1 cellular context compared by ENCODE assay signal in the genomic region with DNA sequence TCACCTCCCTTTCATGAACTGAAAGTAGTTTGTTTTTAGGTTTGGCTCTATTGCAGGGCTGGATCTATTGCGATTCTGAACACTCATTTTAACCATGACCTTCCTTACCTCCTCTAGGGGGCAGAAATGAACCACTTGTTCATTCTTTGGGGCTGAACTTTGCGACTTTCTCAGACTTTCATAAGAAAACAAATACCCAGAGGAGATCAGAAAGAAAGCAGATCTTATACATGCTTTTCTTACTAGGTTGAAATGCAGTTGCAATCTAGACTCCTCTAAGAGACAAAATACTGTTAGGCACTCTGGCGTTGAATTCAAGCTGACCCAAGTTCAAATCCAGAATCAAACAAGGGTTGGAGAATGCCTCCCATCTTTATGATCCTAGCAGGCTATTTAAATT.
TF ChIP-seq lines count a peak whose summit lies in the region.

No MANE protein-coding gene starts in this region.

TF ChIP-seq in GM12878, 131 proteins besides CTCF, POLR2A, EP300 and RAD21:
- TF ChIP-seq, protein P1, sequence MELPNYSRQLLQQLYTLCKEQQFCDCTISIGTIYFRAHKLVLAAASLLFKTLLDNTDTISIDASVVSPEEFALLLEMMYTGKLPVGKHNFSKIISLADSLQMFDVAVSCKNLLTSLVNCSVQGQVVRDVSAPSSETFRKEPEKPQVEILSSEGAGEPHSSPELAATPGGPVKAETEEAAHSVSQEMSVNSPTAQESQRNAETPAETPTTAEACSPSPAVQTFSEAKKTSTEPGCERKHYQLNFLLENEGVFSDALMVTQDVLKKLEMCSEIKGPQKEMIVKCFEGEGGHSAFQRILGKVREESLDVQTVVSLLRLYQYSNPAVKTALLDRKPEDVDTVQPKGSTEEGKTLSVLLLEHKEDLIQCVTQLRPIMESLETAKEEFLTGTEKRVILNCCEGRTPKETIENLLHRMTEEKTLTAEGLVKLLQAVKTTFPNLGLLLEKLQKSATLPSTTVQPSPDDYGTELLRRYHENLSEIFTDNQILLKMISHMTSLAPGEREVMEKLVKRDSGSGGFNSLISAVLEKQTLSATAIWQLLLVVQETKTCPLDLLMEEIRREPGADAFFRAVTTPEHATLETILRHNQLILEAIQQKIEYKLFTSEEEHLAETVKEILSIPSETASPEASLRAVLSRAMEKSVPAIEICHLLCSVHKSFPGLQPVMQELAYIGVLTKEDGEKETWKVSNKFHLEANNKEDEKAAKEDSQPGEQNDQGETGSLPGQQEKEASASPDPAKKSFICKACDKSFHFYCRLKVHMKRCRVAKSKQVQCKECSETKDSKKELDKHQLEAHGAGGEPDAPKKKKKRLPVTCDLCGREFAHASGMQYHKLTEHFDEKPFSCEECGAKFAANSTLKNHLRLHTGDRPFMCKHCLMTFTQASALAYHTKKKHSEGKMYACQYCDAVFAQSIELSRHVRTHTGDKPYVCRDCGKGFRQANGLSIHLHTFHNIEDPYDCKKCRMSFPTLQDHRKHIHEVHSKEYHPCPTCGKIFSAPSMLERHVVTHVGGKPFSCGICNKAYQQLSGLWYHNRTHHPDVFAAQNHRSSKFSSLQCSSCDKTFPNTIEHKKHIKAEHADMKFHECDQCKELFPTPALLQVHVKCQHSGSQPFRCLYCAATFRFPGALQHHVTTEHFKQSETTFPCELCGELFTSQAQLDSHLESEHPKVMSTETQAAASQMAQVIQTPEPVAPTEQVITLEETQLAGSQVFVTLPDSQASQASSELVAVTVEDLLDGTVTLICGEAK (IDR thresholded peaks at IDR 0.05; ENCODE audit: borderline replicate concordance) = no peak
- TF ChIP-seq SMC3 (IDR thresholded peaks at IDR 0.05; ENCODE audit: borderline replicate concordance, low read length) (peak; percentile 73; the same call in 1 of the 2 replicates), CEBPB (IDR thresholded peaks at IDR 0.05; ENCODE audit: borderline replicate concordance in 1 of 2, low read depth in 2 of 2, low read length in 2 of 2) (no peak)
TF ChIP-seq in GM12878: peak in this region for 1.
